In the genomic region with DNA sequence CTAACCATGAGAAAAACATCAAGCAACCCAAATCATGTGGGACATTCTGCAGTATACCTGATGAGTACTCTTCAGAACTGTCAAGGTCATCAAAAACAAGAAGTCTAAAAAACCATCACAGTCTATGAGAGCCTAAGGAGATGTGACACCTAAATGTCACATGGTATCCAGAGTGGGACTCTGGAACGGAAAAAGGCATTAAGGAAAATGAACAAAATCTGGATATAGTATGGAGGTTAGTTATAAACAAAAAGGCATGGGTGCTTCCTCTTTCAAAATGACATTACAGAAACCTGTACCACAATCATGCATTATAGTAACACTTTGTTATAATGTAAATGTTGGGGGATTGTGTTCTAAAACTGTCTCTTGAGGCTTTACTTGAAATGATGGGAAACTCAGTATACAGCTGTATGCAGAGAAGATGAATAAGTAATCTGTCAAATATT, we compare ENCODE assay signal across 1 cellular context.
A peak's percentile ranks its signal among the peaks of the same experiment; 100 is the strongest.
TF ChIP-seq lines count a peak whose summit lies in the region.

No MANE protein-coding gene starts in this region.

TF ChIP-seq in GM12878, 131 proteins besides CTCF, POLR2A, EP300 and RAD21 (continued from another document):
- TF ChIP-seq CBX5 (IDR thresholded peaks at IDR 0.05; ENCODE audit: low read depth) (0 out of 2 replicates have a peak, but pooled peaks have one; percentile 38), ZNF274 (IDR thresholded peaks at IDR 0.05; ENCODE audit: insufficient read depth, insufficient read length) (no peak), GABPA (IDR thresholded peaks at IDR 0.05; ENCODE audit: low read depth) (0 out of 2 replicates have a peak, but pooled peaks have one; percentile 10), ZNF384 (IDR thresholded peaks at IDR 0.05; ENCODE audit: borderline replicate concordance, low read depth, low read length) (no peak), RAD51 (IDR thresholded peaks at IDR 0.05) (0 out of 2 replicates have a peak, but pooled peaks have one; percentile 11), ZNF217 (IDR thresholded peaks at IDR 0.05) (peak; percentile 97), SMAD5 (IDR thresholded peaks at IDR 0.05; ENCODE audit: low read depth) (no peak), TCF12 (IDR thresholded peaks at IDR 0.05; ENCODE audit: low read depth, low read length) (peak; percentile 52; the same call in 1 of the 2 replicates), TBL1XR1 (IDR thresholded peaks at IDR 0.05; ENCODE audit: low read depth, low read length) (0 out of 2 replicates have a peak, but pooled peaks have one; percentile 33), DPF2 (IDR thresholded peaks at IDR 0.05) (peak; percentile 89), MXI1 (IDR thresholded peaks at IDR 0.05; ENCODE audit: low read depth, low read length) (no peak), NR2F1 (conservative IDR thresholded peaks at IDR 0.05) (peak; percentile 83), NRF1 (conservative IDR thresholded peaks at IDR 0.05; ENCODE audit: low read depth, low read length) (no peak), JUNB (IDR thresholded peaks at IDR 0.05) (peak; percentile 60), MEF2B (IDR thresholded peaks at IDR 0.05; ENCODE audit: partially characterized antibody, poor library complexity, severe bottlenecking) (peak; percentile 93), POLR2AphosphoS5 (IDR thresholded peaks at IDR 0.05; ENCODE audit: low read length) (no peak), MTA3 (IDR thresholded peaks at IDR 0.05; ENCODE audit: borderline replicate concordance, low read length) (no peak), SUZ12 (IDR thresholded peaks at IDR 0.05; ENCODE audit: unreplicated experiment) (no peak), YBX1 (IDR thresholded peaks at IDR 0.05) (no peak), SMARCA5 (IDR thresholded peaks at IDR 0.05) (no peak), KLF5 (IDR thresholded peaks at IDR 0.05; ENCODE audit: partially characterized antibody) (no peak), CHD1 (IDR thresholded peaks at IDR 0.05; ENCODE audit: low read depth, low read length) (no peak), EGR1 (IDR thresholded peaks at IDR 0.05; ENCODE audit: borderline replicate concordance in 1 of 2, low read depth in 2 of 2, low read length in 2 of 2) (no peak), RFX5 (IDR thresholded peaks at IDR 0.05; ENCODE audit: low read depth, low read length) (no peak), RCOR1 (conservative IDR thresholded peaks at IDR 0.05; ENCODE audit: low read depth, low read length) (0 out of 2 replicates have a peak, but pooled peaks have one; percentile 25), ZNF622 (IDR thresholded peaks at IDR 0.05) (no peak), NFYA (IDR thresholded peaks at IDR 0.05; ENCODE audit: borderline replicate concordance, low read depth, low read length) (no peak), MEF2A (IDR thresholded peaks at IDR 0.05; ENCODE audit: insufficient read depth, low read depth, low read length) (peak; percentile 74; the same call in 1 of the 2 replicates), ATF7 (IDR thresholded peaks at IDR 0.05; ENCODE audit: low read depth) (peak; percentile 69), NBN (IDR thresholded peaks at IDR 0.05) (peak; percentile 29; the same call in 1 of the 2 replicates), IKZF2 (IDR thresholded peaks at IDR 0.05) (peak; percentile 91 to 92), GATAD2B (conservative IDR thresholded peaks at IDR 0.05; ENCODE audit: low read depth) (peak; percentile 56; the same call in 1 of the 2 replicates), BHLHE40 (IDR thresholded peaks at IDR 0.05; ENCODE audit: borderline replicate concordance in 1 of 2, low read depth in 2 of 2, low read length in 1 of 2) (0 out of 4 replicates have a peak, but pooled peaks have one; percentile 25 to 35)
- TF ChIP-seq, protein P1, sequence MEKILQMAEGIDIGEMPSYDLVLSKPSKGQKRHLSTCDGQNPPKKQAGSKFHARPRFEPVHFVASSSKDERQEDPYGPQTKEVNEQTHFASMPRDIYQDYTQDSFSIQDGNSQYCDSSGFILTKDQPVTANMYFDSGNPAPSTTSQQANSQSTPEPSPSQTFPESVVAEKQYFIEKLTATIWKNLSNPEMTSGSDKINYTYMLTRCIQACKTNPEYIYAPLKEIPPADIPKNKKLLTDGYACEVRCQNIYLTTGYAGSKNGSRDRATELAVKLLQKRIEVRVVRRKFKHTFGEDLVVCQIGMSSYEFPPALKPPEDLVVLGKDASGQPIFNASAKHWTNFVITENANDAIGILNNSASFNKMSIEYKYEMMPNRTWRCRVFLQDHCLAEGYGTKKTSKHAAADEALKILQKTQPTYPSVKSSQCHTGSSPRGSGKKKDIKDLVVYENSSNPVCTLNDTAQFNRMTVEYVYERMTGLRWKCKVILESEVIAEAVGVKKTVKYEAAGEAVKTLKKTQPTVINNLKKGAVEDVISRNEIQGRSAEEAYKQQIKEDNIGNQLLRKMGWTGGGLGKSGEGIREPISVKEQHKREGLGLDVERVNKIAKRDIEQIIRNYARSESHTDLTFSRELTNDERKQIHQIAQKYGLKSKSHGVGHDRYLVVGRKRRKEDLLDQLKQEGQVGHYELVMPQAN (conservative IDR thresholded peaks at IDR 0.05) = no peak
- TF ChIP-seq, protein P2, sequence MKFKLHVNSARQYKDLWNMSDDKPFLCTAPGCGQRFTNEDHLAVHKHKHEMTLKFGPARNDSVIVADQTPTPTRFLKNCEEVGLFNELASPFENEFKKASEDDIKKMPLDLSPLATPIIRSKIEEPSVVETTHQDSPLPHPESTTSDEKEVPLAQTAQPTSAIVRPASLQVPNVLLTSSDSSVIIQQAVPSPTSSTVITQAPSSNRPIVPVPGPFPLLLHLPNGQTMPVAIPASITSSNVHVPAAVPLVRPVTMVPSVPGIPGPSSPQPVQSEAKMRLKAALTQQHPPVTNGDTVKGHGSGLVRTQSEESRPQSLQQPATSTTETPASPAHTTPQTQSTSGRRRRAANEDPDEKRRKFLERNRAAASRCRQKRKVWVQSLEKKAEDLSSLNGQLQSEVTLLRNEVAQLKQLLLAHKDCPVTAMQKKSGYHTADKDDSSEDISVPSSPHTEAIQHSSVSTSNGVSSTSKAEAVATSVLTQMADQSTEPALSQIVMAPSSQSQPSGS (IDR thresholded peaks at IDR 0.05; ENCODE audit: low read length) = peak; percentile 43; the same call in 1 of the 2 replicates
- TF ChIP-seq, protein P3, sequence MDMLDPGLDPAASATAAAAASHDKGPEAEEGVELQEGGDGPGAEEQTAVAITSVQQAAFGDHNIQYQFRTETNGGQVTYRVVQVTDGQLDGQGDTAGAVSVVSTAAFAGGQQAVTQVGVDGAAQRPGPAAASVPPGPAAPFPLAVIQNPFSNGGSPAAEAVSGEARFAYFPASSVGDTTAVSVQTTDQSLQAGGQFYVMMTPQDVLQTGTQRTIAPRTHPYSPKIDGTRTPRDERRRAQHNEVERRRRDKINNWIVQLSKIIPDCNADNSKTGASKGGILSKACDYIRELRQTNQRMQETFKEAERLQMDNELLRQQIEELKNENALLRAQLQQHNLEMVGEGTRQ (IDR thresholded peaks at IDR 0.05; ENCODE audit: borderline replicate concordance, low read depth, low read length) = no peak
- TF ChIP-seq, protein P4, sequence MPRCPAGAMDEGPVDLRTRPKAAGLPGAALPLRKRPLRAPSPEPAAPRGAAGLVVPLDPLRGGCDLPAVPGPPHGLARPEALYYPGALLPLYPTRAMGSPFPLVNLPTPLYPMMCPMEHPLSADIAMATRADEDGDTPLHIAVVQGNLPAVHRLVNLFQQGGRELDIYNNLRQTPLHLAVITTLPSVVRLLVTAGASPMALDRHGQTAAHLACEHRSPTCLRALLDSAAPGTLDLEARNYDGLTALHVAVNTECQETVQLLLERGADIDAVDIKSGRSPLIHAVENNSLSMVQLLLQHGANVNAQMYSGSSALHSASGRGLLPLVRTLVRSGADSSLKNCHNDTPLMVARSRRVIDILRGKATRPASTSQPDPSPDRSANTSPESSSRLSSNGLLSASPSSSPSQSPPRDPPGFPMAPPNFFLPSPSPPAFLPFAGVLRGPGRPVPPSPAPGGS (IDR thresholded peaks at IDR 0.05; ENCODE audit: borderline replicate concordance, insufficient read depth, low read depth, low read length, poor library complexity, severe bottlenecking) = no peak
- TF ChIP-seq, protein P5, sequence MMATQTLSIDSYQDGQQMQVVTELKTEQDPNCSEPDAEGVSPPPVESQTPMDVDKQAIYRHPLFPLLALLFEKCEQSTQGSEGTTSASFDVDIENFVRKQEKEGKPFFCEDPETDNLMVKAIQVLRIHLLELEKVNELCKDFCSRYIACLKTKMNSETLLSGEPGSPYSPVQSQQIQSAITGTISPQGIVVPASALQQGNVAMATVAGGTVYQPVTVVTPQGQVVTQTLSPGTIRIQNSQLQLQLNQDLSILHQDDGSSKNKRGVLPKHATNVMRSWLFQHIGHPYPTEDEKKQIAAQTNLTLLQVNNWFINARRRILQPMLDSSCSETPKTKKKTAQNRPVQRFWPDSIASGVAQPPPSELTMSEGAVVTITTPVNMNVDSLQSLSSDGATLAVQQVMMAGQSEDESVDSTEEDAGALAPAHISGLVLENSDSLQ (IDR thresholded peaks at IDR 0.05) = no peak; the same call in 1 of the 2 replicates
- TF ChIP-seq, protein P6, sequence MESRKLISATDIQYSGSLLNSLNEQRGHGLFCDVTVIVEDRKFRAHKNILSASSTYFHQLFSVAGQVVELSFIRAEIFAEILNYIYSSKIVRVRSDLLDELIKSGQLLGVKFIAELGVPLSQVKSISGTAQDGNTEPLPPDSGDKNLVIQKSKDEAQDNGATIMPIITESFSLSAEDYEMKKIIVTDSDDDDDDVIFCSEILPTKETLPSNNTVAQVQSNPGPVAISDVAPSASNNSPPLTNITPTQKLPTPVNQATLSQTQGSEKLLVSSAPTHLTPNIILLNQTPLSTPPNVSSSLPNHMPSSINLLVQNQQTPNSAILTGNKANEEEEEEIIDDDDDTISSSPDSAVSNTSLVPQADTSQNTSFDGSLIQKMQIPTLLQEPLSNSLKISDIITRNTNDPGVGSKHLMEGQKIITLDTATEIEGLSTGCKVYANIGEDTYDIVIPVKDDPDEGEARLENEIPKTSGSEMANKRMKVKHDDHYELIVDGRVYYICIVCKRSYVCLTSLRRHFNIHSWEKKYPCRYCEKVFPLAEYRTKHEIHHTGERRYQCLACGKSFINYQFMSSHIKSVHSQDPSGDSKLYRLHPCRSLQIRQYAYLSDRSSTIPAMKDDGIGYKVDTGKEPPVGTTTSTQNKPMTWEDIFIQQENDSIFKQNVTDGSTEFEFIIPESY (IDR thresholded peaks at IDR 0.05) = no peak
- TF ChIP-seq, protein P7, sequence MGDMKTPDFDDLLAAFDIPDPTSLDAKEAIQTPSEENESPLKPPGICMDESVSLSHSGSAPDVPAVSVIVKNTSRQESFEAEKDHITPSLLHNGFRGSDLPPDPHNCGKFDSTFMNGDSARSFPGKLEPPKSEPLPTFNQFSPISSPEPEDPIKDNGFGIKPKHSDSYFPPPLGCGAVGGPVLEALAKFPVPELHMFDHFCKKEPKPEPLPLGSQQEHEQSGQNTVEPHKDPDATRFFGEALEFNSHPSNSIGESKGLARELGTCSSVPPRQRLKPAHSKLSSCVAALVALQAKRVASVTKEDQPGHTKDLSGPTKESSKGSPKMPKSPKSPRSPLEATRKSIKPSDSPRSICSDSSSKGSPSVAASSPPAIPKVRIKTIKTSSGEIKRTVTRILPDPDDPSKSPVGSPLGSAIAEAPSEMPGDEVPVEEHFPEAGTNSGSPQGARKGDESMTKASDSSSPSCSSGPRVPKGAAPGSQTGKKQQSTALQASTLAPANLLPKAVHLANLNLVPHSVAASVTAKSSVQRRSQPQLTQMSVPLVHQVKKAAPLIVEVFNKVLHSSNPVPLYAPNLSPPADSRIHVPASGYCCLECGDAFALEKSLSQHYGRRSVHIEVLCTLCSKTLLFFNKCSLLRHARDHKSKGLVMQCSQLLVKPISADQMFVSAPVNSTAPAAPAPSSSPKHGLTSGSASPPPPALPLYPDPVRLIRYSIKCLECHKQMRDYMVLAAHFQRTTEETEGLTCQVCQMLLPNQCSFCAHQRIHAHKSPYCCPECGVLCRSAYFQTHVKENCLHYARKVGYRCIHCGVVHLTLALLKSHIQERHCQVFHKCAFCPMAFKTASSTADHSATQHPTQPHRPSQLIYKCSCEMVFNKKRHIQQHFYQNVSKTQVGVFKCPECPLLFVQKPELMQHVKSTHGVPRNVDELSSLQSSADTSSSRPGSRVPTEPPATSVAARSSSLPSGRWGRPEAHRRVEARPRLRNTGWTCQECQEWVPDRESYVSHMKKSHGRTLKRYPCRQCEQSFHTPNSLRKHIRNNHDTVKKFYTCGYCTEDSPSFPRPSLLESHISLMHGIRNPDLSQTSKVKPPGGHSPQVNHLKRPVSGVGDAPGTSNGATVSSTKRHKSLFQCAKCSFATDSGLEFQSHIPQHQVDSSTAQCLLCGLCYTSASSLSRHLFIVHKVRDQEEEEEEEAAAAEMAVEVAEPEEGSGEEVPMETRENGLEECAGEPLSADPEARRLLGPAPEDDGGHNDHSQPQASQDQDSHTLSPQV (IDR thresholded peaks at IDR 0.05) = no peak
- TF ChIP-seq, protein P8, sequence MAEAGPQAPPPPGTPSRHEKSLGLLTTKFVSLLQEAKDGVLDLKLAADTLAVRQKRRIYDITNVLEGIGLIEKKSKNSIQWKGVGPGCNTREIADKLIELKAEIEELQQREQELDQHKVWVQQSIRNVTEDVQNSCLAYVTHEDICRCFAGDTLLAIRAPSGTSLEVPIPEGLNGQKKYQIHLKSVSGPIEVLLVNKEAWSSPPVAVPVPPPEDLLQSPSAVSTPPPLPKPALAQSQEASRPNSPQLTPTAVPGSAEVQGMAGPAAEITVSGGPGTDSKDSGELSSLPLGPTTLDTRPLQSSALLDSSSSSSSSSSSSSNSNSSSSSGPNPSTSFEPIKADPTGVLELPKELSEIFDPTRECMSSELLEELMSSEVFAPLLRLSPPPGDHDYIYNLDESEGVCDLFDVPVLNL (IDR thresholded peaks at IDR 0.05; ENCODE audit: low read depth, low read length) = no peak
- TF ChIP-seq, protein P9, sequence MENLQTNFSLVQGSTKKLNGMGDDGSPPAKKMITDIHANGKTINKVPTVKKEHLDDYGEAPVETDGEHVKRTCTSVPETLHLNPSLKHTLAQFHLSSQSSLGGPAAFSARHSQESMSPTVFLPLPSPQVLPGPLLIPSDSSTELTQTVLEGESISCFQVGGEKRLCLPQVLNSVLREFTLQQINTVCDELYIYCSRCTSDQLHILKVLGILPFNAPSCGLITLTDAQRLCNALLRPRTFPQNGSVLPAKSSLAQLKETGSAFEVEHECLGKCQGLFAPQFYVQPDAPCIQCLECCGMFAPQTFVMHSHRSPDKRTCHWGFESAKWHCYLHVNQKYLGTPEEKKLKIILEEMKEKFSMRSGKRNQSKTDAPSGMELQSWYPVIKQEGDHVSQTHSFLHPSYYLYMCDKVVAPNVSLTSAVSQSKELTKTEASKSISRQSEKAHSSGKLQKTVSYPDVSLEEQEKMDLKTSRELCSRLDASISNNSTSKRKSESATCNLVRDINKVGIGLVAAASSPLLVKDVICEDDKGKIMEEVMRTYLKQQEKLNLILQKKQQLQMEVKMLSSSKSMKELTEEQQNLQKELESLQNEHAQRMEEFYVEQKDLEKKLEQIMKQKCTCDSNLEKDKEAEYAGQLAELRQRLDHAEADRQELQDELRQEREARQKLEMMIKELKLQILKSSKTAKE (IDR thresholded peaks at IDR 0.05; ENCODE audit: low read depth, poor library complexity, severe bottlenecking) = peak; percentile 55
- TF ChIP-seq, protein P10, sequence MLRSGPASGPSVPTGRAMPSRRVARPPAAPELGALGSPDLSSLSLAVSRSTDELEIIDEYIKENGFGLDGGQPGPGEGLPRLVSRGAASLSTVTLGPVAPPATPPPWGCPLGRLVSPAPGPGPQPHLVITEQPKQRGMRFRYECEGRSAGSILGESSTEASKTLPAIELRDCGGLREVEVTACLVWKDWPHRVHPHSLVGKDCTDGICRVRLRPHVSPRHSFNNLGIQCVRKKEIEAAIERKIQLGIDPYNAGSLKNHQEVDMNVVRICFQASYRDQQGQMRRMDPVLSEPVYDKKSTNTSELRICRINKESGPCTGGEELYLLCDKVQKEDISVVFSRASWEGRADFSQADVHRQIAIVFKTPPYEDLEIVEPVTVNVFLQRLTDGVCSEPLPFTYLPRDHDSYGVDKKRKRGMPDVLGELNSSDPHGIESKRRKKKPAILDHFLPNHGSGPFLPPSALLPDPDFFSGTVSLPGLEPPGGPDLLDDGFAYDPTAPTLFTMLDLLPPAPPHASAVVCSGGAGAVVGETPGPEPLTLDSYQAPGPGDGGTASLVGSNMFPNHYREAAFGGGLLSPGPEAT (IDR thresholded peaks at IDR 0.05; ENCODE audit: low read depth) = peak; percentile 74; the same call in 1 of the 2 replicates
